1 cellular context compared by ENCODE assay signal in the genomic region with DNA sequence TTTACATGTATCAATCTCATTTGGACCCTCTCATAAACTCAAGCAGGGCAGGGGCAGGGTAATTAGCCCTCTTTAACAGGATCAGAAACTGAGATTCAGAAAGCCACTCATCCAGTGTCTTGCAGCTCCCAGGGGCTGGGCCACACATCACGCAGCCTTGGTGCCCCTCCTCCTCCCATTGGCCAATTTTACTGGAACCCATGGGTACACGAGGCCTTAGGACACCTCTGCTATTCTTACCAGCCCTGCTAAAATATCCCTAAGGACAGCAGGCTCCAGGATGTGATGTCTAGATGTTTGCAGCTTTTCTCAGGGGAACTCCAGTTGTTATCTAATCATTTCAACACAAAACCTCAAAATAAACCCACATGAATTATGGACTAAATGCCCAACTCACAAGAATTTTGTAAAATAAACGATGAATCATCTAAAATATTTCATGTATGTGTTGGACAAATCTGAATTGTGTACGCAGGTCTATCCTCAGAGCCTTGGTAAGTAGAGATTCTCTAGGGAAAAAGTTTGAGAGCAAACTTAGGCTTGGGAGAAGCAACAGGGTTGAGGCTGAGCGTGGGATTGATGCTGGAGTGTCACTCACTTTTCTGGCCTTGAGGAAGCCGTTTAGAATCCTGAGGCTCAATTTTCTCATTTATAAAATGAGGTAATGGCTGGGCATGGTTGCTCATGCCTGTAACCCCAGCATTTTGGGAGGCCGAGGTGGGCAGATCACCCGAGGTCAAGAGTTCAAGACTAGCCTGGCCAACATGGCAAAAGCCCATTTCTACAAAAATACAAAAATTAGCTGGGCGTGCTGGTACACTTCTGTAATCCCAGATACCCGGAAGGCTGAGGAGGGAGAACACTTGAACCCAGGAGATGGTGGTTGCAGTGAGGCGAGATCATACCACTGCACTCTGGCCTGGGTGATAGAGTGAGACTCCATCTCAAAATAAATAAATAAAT.
A peak's percentile ranks its signal among the peaks of the same experiment; 100 is the strongest.
TF ChIP-seq lines count a peak whose summit lies in the region.

No MANE protein-coding gene starts in this region.

TF ChIP-seq in SK-N-SH, 30 proteins besides CTCF, POLR2A, EP300 and RAD21 (continued from another document):
- TF ChIP-seq, protein P1, sequence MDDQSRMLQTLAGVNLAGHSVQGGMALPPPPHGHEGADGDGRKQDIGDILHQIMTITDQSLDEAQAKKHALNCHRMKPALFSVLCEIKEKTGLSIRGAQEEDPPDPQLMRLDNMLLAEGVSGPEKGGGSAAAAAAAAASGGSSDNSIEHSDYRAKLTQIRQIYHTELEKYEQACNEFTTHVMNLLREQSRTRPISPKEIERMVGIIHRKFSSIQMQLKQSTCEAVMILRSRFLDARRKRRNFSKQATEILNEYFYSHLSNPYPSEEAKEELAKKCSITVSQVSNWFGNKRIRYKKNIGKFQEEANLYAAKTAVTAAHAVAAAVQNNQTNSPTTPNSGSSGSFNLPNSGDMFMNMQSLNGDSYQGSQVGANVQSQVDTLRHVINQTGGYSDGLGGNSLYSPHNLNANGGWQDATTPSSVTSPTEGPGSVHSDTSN (IDR thresholded peaks at IDR 0.05): peak; percentile 91
- TF ChIP-seq JUND (IDR thresholded peaks at IDR 0.05): peak; percentile 96
- TF ChIP-seq, protein P2, sequence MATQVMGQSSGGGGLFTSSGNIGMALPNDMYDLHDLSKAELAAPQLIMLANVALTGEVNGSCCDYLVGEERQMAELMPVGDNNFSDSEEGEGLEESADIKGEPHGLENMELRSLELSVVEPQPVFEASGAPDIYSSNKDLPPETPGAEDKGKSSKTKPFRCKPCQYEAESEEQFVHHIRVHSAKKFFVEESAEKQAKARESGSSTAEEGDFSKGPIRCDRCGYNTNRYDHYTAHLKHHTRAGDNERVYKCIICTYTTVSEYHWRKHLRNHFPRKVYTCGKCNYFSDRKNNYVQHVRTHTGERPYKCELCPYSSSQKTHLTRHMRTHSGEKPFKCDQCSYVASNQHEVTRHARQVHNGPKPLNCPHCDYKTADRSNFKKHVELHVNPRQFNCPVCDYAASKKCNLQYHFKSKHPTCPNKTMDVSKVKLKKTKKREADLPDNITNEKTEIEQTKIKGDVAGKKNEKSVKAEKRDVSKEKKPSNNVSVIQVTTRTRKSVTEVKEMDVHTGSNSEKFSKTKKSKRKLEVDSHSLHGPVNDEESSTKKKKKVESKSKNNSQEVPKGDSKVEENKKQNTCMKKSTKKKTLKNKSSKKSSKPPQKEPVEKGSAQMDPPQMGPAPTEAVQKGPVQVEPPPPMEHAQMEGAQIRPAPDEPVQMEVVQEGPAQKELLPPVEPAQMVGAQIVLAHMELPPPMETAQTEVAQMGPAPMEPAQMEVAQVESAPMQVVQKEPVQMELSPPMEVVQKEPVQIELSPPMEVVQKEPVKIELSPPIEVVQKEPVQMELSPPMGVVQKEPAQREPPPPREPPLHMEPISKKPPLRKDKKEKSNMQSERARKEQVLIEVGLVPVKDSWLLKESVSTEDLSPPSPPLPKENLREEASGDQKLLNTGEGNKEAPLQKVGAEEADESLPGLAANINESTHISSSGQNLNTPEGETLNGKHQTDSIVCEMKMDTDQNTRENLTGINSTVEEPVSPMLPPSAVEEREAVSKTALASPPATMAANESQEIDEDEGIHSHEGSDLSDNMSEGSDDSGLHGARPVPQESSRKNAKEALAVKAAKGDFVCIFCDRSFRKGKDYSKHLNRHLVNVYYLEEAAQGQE (IDR thresholded peaks at IDR 0.05; ENCODE audit: low read depth, low read length): 0 out of 2 replicates have a peak, but pooled peaks have one; percentile 5
- no peak for TF ChIP-seq MXI1 (IDR thresholded peaks at IDR 0.05; ENCODE audit: low read depth, low read length)
- TF ChIP-seq FOXM1 (IDR thresholded peaks at IDR 0.05; ENCODE audit: low read depth): peak; percentile 71; the same call in 1 of the 2 replicates
- no peak for TF ChIP-seq RFX5 (IDR thresholded peaks at IDR 0.05; ENCODE audit: low read length)
- TF ChIP-seq RXRA (IDR thresholded peaks at IDR 0.05; ENCODE audit: borderline replicate concordance, low read depth): peak; percentile 85; the same call in 1 of the 2 replicates
- TF ChIP-seq POLR2AphosphoS5 (IDR thresholded peaks at IDR 0.05; ENCODE audit: low read depth, low read length): peak; percentile 79; the same call in 1 of the 2 replicates
- peak; percentile 93 for TF ChIP-seq TCF12 (IDR thresholded peaks at IDR 0.05)
- peak; percentile 89 for TF ChIP-seq TEAD4 (IDR thresholded peaks at IDR 0.05; ENCODE audit: borderline replicate concordance, insufficient read depth)
- TF ChIP-seq, protein P3, sequence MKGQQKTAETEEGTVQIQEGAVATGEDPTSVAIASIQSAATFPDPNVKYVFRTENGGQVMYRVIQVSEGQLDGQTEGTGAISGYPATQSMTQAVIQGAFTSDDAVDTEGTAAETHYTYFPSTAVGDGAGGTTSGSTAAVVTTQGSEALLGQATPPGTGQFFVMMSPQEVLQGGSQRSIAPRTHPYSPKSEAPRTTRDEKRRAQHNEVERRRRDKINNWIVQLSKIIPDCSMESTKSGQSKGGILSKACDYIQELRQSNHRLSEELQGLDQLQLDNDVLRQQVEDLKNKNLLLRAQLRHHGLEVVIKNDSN (IDR thresholded peaks at IDR 0.05; ENCODE audit: borderline replicate concordance, low read depth): no peak
